ENCODE assay signal across 18 cellular contexts in the genomic region with DNA sequence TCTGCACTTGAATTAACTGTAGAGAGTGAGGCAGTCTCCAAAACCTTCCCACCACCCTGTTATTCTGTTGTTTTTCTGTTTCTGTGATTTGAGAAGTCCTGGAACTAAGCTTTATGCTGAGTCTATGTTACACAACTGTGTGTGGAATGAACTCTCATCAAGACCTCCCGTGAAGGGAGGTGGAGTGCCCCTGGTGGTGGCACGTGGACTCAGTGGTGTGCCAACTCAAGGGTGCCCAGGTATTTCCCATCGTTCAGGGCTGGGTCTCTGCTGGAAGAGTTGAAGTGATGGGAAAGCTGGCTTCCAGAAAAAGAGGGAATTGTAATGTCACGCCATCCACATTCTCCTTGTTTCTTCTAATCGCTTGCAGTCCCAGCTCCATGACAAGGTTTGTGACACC.
A peak's percentile ranks its signal among the peaks of the same experiment; 100 is the strongest.
DNase-seq lines count a peak whose midpoint lies in the region; ATAC-seq and TF ChIP-seq lines count a peak whose summit lies in the region.
"Had no signal": no experiment of that assay in that cellular context is flagged by ENCODE, and none has a peak within 500 bp of the region (broad histone marks: within the 10 kb centered on the region; RNA-seq: fewer than 3 reads in every experiment).

No MANE protein-coding gene starts in this region.

- H4K20me1 ChIP-seq in DOHH2 (ENCODE audit: control insufficient read depth, insufficient read depth, low read depth, low read length) (no peaks in the 10 kb centered on the region), Loucy (ENCODE audit: insufficient read depth, low read length, poor library complexity, severe bottlenecking) (no peaks in the 10 kb centered on the region), neural progenitor cell (ENCODE audit: low read depth) (no peaks in the 10 kb centered on the region)

- no peak overlapping the region for H3K9ac ChIP-seq in Loucy (ENCODE audit: low read depth, low read length, poor library complexity, severe bottlenecking)
- H3K9ac ChIP-seq in endodermal cell (ENCODE audit: extremely low read depth, low read length, poor library complexity, severe bottlenecking), result no peak overlapping the region
- H3K9ac ChIP-seq in neural progenitor cell, result no peak overlapping the region

- H3K9me2 ChIP-seq in DOHH2 (replicated peaks; ENCODE audit: control insufficient read depth, low read length) (no peaks in the 10 kb centered on the region), Loucy (replicated peaks; ENCODE audit: low read depth, low read length) (0 out of 2 replicates have a peak, but pooled peaks cover 3% of the 10 kb centered on the region)

- TF ChIP-seq CTCF in DOHH2 (IDR thresholded peaks at IDR 0.05; ENCODE audit: low read depth, low read length, poor library complexity, severe bottlenecking), result peak; percentile 40
- peak; percentile 34; the same call in 1 of the 2 replicates for TF ChIP-seq CTCF in Loucy (conservative IDR thresholded peaks at IDR 0.05; ENCODE audit: low read length)
- TF ChIP-seq CTCF in endodermal cell (conservative IDR thresholded peaks at IDR 0.05), result peak; percentile 75
- TF ChIP-seq CTCF in neural progenitor cell (IDR thresholded peaks at IDR 0.05), result peak; percentile 55
- peak in 1 of 3 experiments; percentile 19 for TF ChIP-seq CTCF in testis (IDR thresholded peaks at IDR 0.05)

- H3K4me3 Mint-ChIP-seq in endodermal cell (no peak overlapping the region), neural progenitor cell (no peak overlapping the region)
- H3K4me3 Mint-ChIP-seq: activated naive CD8-positive, alpha-beta T cell; CD4-positive, CD25-positive, alpha-beta regulatory T cell; central memory CD8-positive, alpha-beta T cell had no signal

- no peaks in the 10 kb centered on the region for H3F3A ChIP-seq in DOHH2 (ENCODE audit: control insufficient read depth, insufficient read depth)
- H3F3A ChIP-seq in Loucy (ENCODE audit: low read depth), result no peaks in the 10 kb centered on the region
- H3F3A ChIP-seq in neural progenitor cell (ENCODE audit: low read depth), result no peaks in the 10 kb centered on the region

- H3K4me1 ChIP-seq in DOHH2 (ENCODE audit: control insufficient read depth, low read length) (no peaks in the 10 kb centered on the region), Loucy (ENCODE audit: insufficient read depth, low read length, poor library complexity, severe bottlenecking) (no peaks in the 10 kb centered on the region), endodermal cell (ENCODE audit: control insufficient read depth, insufficient read depth, low read length) (no peaks in the 10 kb centered on the region), neural progenitor cell (no peaks in the 10 kb centered on the region), testis (no peaks in the 10 kb centered on the region)
- H3K4me1 ChIP-seq: heart left ventricle, tibial artery had no signal

- H3K36me3 ChIP-seq in DOHH2 (ENCODE audit: control insufficient read depth, low read length) (no peaks in the 10 kb centered on the region), Loucy (ENCODE audit: insufficient read depth, low read length) (no peaks in the 10 kb centered on the region), endodermal cell (ENCODE audit: control insufficient read depth, insufficient read depth, low read length) (no peaks in the 10 kb centered on the region), neural progenitor cell (no peaks in the 10 kb centered on the region), testis (ENCODE audit: low read depth, missing control alignments) (no peaks in the 10 kb centered on the region)
- H3K36me3 ChIP-seq: heart left ventricle, tibial artery had no signal

- H3K27me3 Mint-ChIP-seq in endodermal cell (ENCODE audit: insufficient read depth), result no peaks in the 10 kb centered on the region
- no peaks in the 10 kb centered on the region for H3K27me3 Mint-ChIP-seq in neural progenitor cell (ENCODE audit: insufficient read depth, low read depth)

- H3K27me3 ChIP-seq in DOHH2 (ENCODE audit: control insufficient read depth, low read length) (no peaks in the 10 kb centered on the region), Loucy (ENCODE audit: insufficient read depth, low read length, poor library complexity, severe bottlenecking) (no peaks in the 10 kb centered on the region), endodermal cell (ENCODE audit: control insufficient read depth, insufficient read depth, low read length, poor library complexity, severe bottlenecking) (no peaks in the 10 kb centered on the region), neural progenitor cell (no peaks in the 10 kb centered on the region), testis (no peaks in the 10 kb centered on the region)
- H3K27me3 ChIP-seq: heart left ventricle, tibial artery had no signal

- H3K4me3 ChIP-seq in DOHH2 (ENCODE audit: low read length) (no peak overlapping the region), Loucy (ENCODE audit: low read length, poor library complexity, severe bottlenecking) (no peak overlapping the region), endodermal cell (ENCODE audit: low read length) (no peak overlapping the region), neural progenitor cell (no peak overlapping the region), testis (no peak overlapping the region)
- H3K4me3 ChIP-seq: heart left ventricle, K562, tibial artery had no signal

- H3K27ac Mint-ChIP-seq in endodermal cell, result no peak overlapping the region
- H3K27ac Mint-ChIP-seq in neural progenitor cell, result no peak overlapping the region
- H3K27ac Mint-ChIP-seq: activated naive CD8-positive, alpha-beta T cell; CD4-positive, CD25-positive, alpha-beta regulatory T cell had no signal

- intact Hi-C loops in testis (cut with DNase I; ENCODE audit: low total_unique reads), result no loop called here

- TF ChIP-seq POLR2A in testis (IDR thresholded peaks at IDR 0.05), result no peak

- no peaks in the 10 kb centered on the region for H3K36me3 Mint-ChIP-seq in endodermal cell (ENCODE audit: low read depth)
- H3K36me3 Mint-ChIP-seq in neural progenitor cell, result no peaks in the 10 kb centered on the region
- H3K36me3 Mint-ChIP-seq: activated naive CD8-positive, alpha-beta T cell; CD4-positive, CD25-positive, alpha-beta regulatory T cell had no signal

- H3K79me2 ChIP-seq in DOHH2 (ENCODE audit: control insufficient read depth, low read length) (no peaks in the 10 kb centered on the region), Loucy (ENCODE audit: insufficient read depth, low read length) (no peaks in the 10 kb centered on the region), neural progenitor cell (ENCODE audit: low read depth) (no peaks in the 10 kb centered on the region)

- H3K9me3 Mint-ChIP-seq in endodermal cell (peaks cover 11% of the 10 kb centered on the region), neural progenitor cell (peaks cover 11% of the 10 kb centered on the region)
- H3K9me3 Mint-ChIP-seq: central memory CD8-positive, alpha-beta T cell had no signal

- H3K4me2 ChIP-seq in DOHH2 (ENCODE audit: low read length) (no peak overlapping the region), Loucy (ENCODE audit: low read depth, low read length, poor library complexity, severe bottlenecking) (no peak overlapping the region), neural progenitor cell (no peak overlapping the region)

- WGBS in endodermal cell (ENCODE audit: insufficient coverage in 1 of 2, insufficient read length in 1 of 2), 2 experiments, result 48 to 72% methylated on average over 3 to 5 of the region's 5 CpGs
- 71 to 73% methylated on average over 5 of the region's 5 CpGs for WGBS in testis, 2 donors

- no peak overlapping the region for H2AFZ ChIP-seq in Loucy (ENCODE audit: low read length)
- H2AFZ ChIP-seq in neural progenitor cell (replicated peaks), result no peak overlapping the region

- DNase-seq in endodermal cell (peak; percentile 64), neural progenitor cell (ENCODE audit: low spot score) (peak; percentile 16), T-helper 2 cell (no peak), testis (no peak)
- DNase-seq: activated T-cell treated with anti-CD3 and anti-CD28 coated beads for 4 hours; CD4-positive, CD25-positive, alpha-beta regulatory T cell; heart left ventricle; NCI-H146; retina; stimulated activated CD4-positive, alpha-beta T cell treated with anti-CD3 and anti-CD28 coated beads, Interleukin-2, amount 100 ng/mL, for 48 hours; tibial artery had no signal

- H3K27ac ChIP-seq in DOHH2 (ENCODE audit: low read depth, low read length) (no peak overlapping the region), endodermal cell (ENCODE audit: low read depth, low read length) (no peak overlapping the region), neural progenitor cell (no peak overlapping the region), testis (no peak overlapping the region)
- H3K27ac ChIP-seq: heart left ventricle, tibial artery had no signal

- H3K4me1 Mint-ChIP-seq in endodermal cell (no peaks in the 10 kb centered on the region), neural progenitor cell (no peaks in the 10 kb centered on the region)
- H3K4me1 Mint-ChIP-seq: CD4-positive, CD25-positive, alpha-beta regulatory T cell had no signal

- ATAC-seq in GM18858 (IDR thresholded peaks at IDR 0.05; ENCODE audit: unreplicated experiment), result no peak
- ATAC-seq in HG03521 (IDR thresholded peaks at IDR 0.05; ENCODE audit: unreplicated experiment), result no peak
- ATAC-seq: heart left ventricle, K562 had no signal

- H3K9me3 ChIP-seq in DOHH2 (ENCODE audit: control insufficient read depth, insufficient read depth, low read length) (peaks cover 5% of the 10 kb centered on the region; the same call in 1 of the 2 replicates), Loucy (ENCODE audit: insufficient read depth, low read depth, low read length) (0 out of 2 replicates have a peak, but pooled peaks cover 17% of the 10 kb centered on the region), endodermal cell (ENCODE audit: control insufficient read depth, low read length) (no peaks in the 10 kb centered on the region), neural progenitor cell (ENCODE audit: low read depth) (peaks cover 4% of the 10 kb centered on the region), testis (no peaks in the 10 kb centered on the region)

Comparison
In these comparisons a context has a peak if more than half of its experiments do, and no peak if none do; other contexts are left out.
1. DNase-seq: peak in endodermal cell (single experiment) and neural progenitor cell (single experiment); none in T-helper 2 cell (0 of 5) and testis (single experiment).